In the genomic region with DNA sequence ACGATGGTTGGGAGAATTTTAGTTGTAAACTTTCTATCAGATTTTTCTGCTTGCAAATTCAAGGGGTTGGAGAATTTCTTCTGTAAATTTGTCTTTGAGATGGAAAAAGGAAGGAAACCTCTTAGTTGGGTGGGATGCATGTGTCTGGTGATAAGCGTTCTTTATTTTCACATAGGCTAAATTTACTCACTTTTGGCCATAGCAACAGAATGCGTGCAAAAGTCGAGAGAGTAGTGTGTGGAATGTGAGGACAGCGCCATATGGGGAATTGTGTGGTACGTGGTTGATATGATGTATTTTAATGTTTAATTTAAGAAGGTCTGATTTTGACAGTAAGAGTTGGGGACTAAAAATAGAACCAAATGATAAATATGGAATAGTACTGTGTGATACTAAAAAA, we compare ENCODE assay signal across 1 cellular context.
TF ChIP-seq lines count a peak whose summit lies in the region.

No MANE protein-coding gene starts in this region.

TF ChIP-seq in K562, 482 proteins besides CTCF, POLR2A, EP300 and RAD21 (continued from another document):
- TF ChIP-seq ZBTB7A (IDR thresholded peaks at IDR 0.05; ENCODE audit: borderline replicate concordance, control insufficient read depth, low read depth, low read length): no peak
- no peak for TF ChIP-seq CEBPB (tag; IDR thresholded peaks at IDR 0.05)
- TF ChIP-seq KLF10 (CRISPR knock-in tag; IDR thresholded peaks at IDR 0.05): no peak
- TF ChIP-seq ZNF384 (IDR thresholded peaks at IDR 0.05; ENCODE audit: low read depth, low read length): no peak
